ENCODE assay signal across 13 cellular contexts in genomic region chr2:10325278-10326145, GRCh38. TPM values are rescaled to one million over a fixed set of nuclear protein-coding genes. Genes with fewer than 3 reads are reported as not detected.
DNase-seq lines count a peak whose midpoint lies in the region; ATAC-seq and TF ChIP-seq lines count a peak whose summit lies in the region.
"Had no signal": no experiment of that assay in that cellular context is flagged by ENCODE, and none has a peak within 500 bp of the region (broad histone marks: within the 10 kb centered on the region; RNA-seq: fewer than 3 reads in every experiment).

No MANE protein-coding gene starts in this region.

- H3K4me1 ChIP-seq in right cardiac atrium (ENCODE audit: control insufficient read depth, insufficient read depth, low read length): peaks cover 16% of the 10 kb centered on the region
- peaks cover 31% of the 10 kb centered on the region for H3K4me1 ChIP-seq in hepatocyte (ENCODE audit: insufficient read depth)
- peaks cover 45 to 68% (median 56%) of the 10 kb centered on the region in 4 donors for H3K4me1 ChIP-seq in upper lobe of left lung

- 87% methylated on average over 17 of the region's 17 CpGs for WGBS in right cardiac atrium
- 74% methylated on average over 17 of the region's 17 CpGs for WGBS in hepatocyte (ENCODE audit: low lambda C conversion rate, missing lambda C conversion rate)
- 63 to 71% methylated on average over 13 to 17 of the region's 17 CpGs for WGBS in upper lobe of left lung, 2 donors

- TF ChIP-seq CTCF in hepatocyte (IDR thresholded peaks at IDR 0.05; ENCODE audit: poor library complexity): no peak
- TF ChIP-seq CTCF in upper lobe of left lung (IDR thresholded peaks at IDR 0.05): no peak
- no peak for TF ChIP-seq CTCF in GM10266 (IDR thresholded peaks at IDR 0.05; ENCODE audit: control insufficient read depth, insufficient read depth, low read depth, missing control alignments)
- no peak for TF ChIP-seq CTCF in glutamatergic neuron (IDR thresholded peaks at IDR 0.05; ENCODE audit: partially characterized antibody, unreplicated experiment)

- intact Hi-C loops in Right ventricle myocardium inferior (cut with DNase I) (no loop called here), right cardiac atrium (cut with DNase I) (no loop called here)

- no peak overlapping the region for H3K4me3 Mint-ChIP-seq in glutamatergic neuron (ENCODE audit: unreplicated experiment)

- peaks cover 5% of the 10 kb centered on the region for H3K9me3 Mint-ChIP-seq in glutamatergic neuron (ENCODE audit: unreplicated experiment)

- H3K4me2 ChIP-seq in hepatocyte: no peak overlapping the region

- ATAC-seq in Right ventricle myocardium inferior (no peak), right cardiac atrium (no peak), upper lobe of left lung (ENCODE audit: low FRiP score in 2 of 2) (peak; percentile 13 to 65)

- H3K27me3 Mint-ChIP-seq in glutamatergic neuron (ENCODE audit: unreplicated experiment): no peaks in the 10 kb centered on the region

- peak in 1 of 4 donors; percentile 69 for TF ChIP-seq EP300 in upper lobe of left lung (IDR thresholded peaks at IDR 0.05)

- no peak overlapping the region for H3K27ac Mint-ChIP-seq in glutamatergic neuron (ENCODE audit: unreplicated experiment)

- H3K36me3 ChIP-seq in hepatocyte (replicated peaks; ENCODE audit: insufficient read depth, low read depth) (no peaks in the 10 kb centered on the region), upper lobe of left lung (peaks cover 0 to 10% (median 0%) of the 10 kb centered on the region in 4 donors)
- H3K36me3 ChIP-seq: SJSA1, suprapubic skin had no signal

- H4K20me1 ChIP-seq in hepatocyte (ENCODE audit: insufficient read depth, poor library complexity, severe bottlenecking): no peaks in the 10 kb centered on the region

- H3K4me3 ChIP-seq in right cardiac atrium (ENCODE audit: low read length): no peak overlapping the region
- no peak overlapping the region for H3K4me3 ChIP-seq in hepatocyte
- H3K4me3 ChIP-seq in upper lobe of left lung: no peak overlapping the region
- H3K4me3 ChIP-seq: GM23248, SJSA1, suprapubic skin had no signal

- peaks cover 13% of the 10 kb centered on the region for H3K4me1 Mint-ChIP-seq in glutamatergic neuron (ENCODE audit: low read depth, unreplicated experiment)

- no peak overlapping the region for H3K27ac ChIP-seq in right cardiac atrium (ENCODE audit: low read length)
- peak overlapping the region; percentile 63 for H3K27ac ChIP-seq in hepatocyte
- H3K27ac ChIP-seq in upper lobe of left lung: peak overlapping the region; percentile 12 to 64 (median 62)
- H3K27ac ChIP-seq: GM23248, SJSA1, suprapubic skin had no signal

- no peak overlapping the region for H2AFZ ChIP-seq in hepatocyte
- H2AFZ ChIP-seq: GM23248 had no signal

- H3K9me2 ChIP-seq in hepatocyte (replicated peaks; ENCODE audit: insufficient read depth): no peaks in the 10 kb centered on the region

- H3K36me3 Mint-ChIP-seq in glutamatergic neuron (ENCODE audit: unreplicated experiment): peaks cover 4% of the 10 kb centered on the region

- H3K9me3 ChIP-seq in right cardiac atrium (ENCODE audit: control insufficient read depth, low read length) (no peaks in the 10 kb centered on the region), hepatocyte (ENCODE audit: low read depth) (no peaks in the 10 kb centered on the region), upper lobe of left lung (no peaks in the 10 kb centered on the region)
- H3K9me3 ChIP-seq: SJSA1, suprapubic skin had no signal

- peaks cover 71% of the 10 kb centered on the region for H3K79me2 ChIP-seq in hepatocyte

- peak; percentile 62 for DNase-seq in Right ventricle myocardium inferior (ENCODE audit: missing footprints)
- no peak for DNase-seq in right cardiac atrium
- peak; percentile 64 for DNase-seq in NCI-H345 treated with DMSO at 0.1 percent for 48 hours (lab: John Stamatoyannopoulos, UW; ENCODE audit: unreplicated experiment)
- peak; percentile 32 for DNase-seq in hepatocyte (ENCODE audit: low spot score)
- peak in 1 of 2 donors; percentile 73 for DNase-seq in upper lobe of left lung
- DNase-seq in mucosa of gallbladder (ENCODE audit: low spot score): no peak
- no peak for DNase-seq in GM10266 (ENCODE audit: extremely low spot score)
- DNase-seq in glutamatergic neuron: no peak
- DNase-seq: GM23248; occipital lobe; stimulated activated CD4-positive, alpha-beta T cell treated with anti-CD3 and anti-CD28 coated beads, Interleukin-4, amount 100 ng/mL, for 24 hours had no signal

- no peaks in the 10 kb centered on the region for H3K27me3 ChIP-seq in right cardiac atrium (ENCODE audit: control insufficient read depth, insufficient read depth)
- H3K27me3 ChIP-seq in hepatocyte: no peaks in the 10 kb centered on the region
- no peaks in the 10 kb centered on the region for H3K27me3 ChIP-seq in upper lobe of left lung
- H3K27me3 ChIP-seq: SJSA1, suprapubic skin had no signal

- no peak for TF ChIP-seq POLR2A in upper lobe of left lung (IDR thresholded peaks at IDR 0.05)

RNA-seq across cellular contexts. Expression of gene HPCAL1, which starts 22.8 kb away (rescaled TPM):
- total RNA-seq in Right ventricle myocardium inferior (41.9 TPM), right cardiac atrium (10 to 100 TPM; 18.5 to 32.2 (median 24.2) TPM), hepatocyte (13.8 and 22.5 TPM in 2 replicates), upper lobe of left lung (100 to 1,000 TPM; 131 to 481 (median 261) TPM), mucosa of gallbladder (44.0 TPM), glutamatergic neuron (ENCODE audit: unreplicated experiment) (13.1 TPM)
- polyA plus RNA-seq in right cardiac atrium (32.0 TPM), hepatocyte (37.4 and 39.1 TPM in 2 replicates)

Comparison
In these comparisons a context has a peak if more than half of its experiments do, and no peak if none do; other contexts are left out.
1. DNase-seq: peak in Right ventricle myocardium inferior (single experiment), NCI-H345 treated with DMSO at 0.1 percent for 48 hours (single experiment) and hepatocyte (single experiment); none in right cardiac atrium (0 of 3), mucosa of gallbladder (single experiment), GM10266 (single experiment) and glutamatergic neuron (single experiment).
2. ATAC-seq: peak in upper lobe of left lung (2 of 2); none in Right ventricle myocardium inferior (single experiment) and right cardiac atrium (0 of 2).